13 cellular contexts compared by ENCODE assay signal in genomic region chr9:108443741-108444140, GRCh38.
DNase-seq lines count a peak whose midpoint lies in the region; ATAC-seq, FAIRE-seq and TF ChIP-seq lines count a peak whose summit lies in the region.
"Had no signal": no experiment of that assay in that cellular context is flagged by ENCODE, and none has a peak within 500 bp of the region (broad histone marks: within the 10 kb centered on the region; RNA-seq: fewer than 3 reads in every experiment).

No MANE protein-coding gene starts in this region.

- no peaks in the 10 kb centered on the region for H3K9me3 Mint-ChIP-seq in MCF 10A (ENCODE audit: unreplicated experiment)

- H3K79me2 ChIP-seq in keratinocyte (ENCODE audit: control insufficient read depth, insufficient read depth, low read length) = no peaks in the 10 kb centered on the region

- no peaks in the 10 kb centered on the region for H3K27me3 ChIP-seq in cardiac muscle cell
- no peaks in the 10 kb centered on the region for H3K27me3 ChIP-seq in keratinocyte (ENCODE audit: control insufficient read depth, extremely low read depth, insufficient read depth, low read length)
- no peaks in the 10 kb centered on the region for H3K27me3 ChIP-seq in uterus

- CTCF ChIA-PET in MCF 10A (lab: Yijun Ruan, JAX) = interaction anchor here (0.6 to 1.3 kb wide), 4 partner anchors 27 to 956 kb away, joined by 3 to 6 read pairs (median 3); no protein-coding TSS in a partner anchor

- TF ChIP-seq CTCF in cardiac muscle cell (IDR thresholded peaks at IDR 0.05; ENCODE audit: low read depth, low read length) (peak; percentile 21), MCF 10A (IDR thresholded peaks at IDR 0.05; ENCODE audit: unreplicated experiment) (no peak), keratinocyte (optimal IDR thresholded peaks at IDR 0.05 in 1 of 3, IDR thresholded peaks at IDR 0.05 in 1 of 3, conservative IDR thresholded peaks at IDR 0.05 in 1 of 3; ENCODE audit: extremely low read depth in 1 of 3, insufficient read depth in 2 of 3, low read length in 3 of 3) (peak in 2 of 3 experiments; percentile 8 to 17), uterus (IDR thresholded peaks at IDR 0.05) (no peak)

- peak overlapping the region; percentile 99 for H3K4me2 ChIP-seq in keratinocyte (ENCODE audit: control insufficient read depth, extremely low read depth, insufficient read depth, low read depth, low read length)

- peaks cover 50% of the 10 kb centered on the region for H3K4me1 Mint-ChIP-seq in MCF 10A (ENCODE audit: insufficient read depth, unreplicated experiment)

- BruUV-seq in MCF 10A (replicated peaks; lab: Mats Ljungman, UMichigan) = no TSS peak

- H3K9ac ChIP-seq in keratinocyte (ENCODE audit: control insufficient read depth, extremely low read depth, insufficient read depth, low read length) = peak overlapping the region; percentile 85

- no peaks in the 10 kb centered on the region for H3K9me1 ChIP-seq in keratinocyte (ENCODE audit: control insufficient read depth, extremely low read depth, insufficient read depth, low read length)

- POLR2A ChIA-PET in MCF 10A (lab: Yijun Ruan, JAX) = interaction anchor here (0.6 to 3.0 kb wide), 12 partner anchors 22 to 954 kb away, joined by 3 to 22 read pairs (median 6); partner anchors contain the start of gene KLF4

- H3K27ac Mint-ChIP-seq in MCF 10A (ENCODE audit: low read depth, unreplicated experiment) = peak overlapping the region; percentile 63

- H2AFZ ChIP-seq in keratinocyte (ENCODE audit: control insufficient read depth, low read length) = peak overlapping the region; percentile 31

- peak; percentile 55 for FAIRE-seq in keratinocyte (lab: Jason Lieb, UNC)
- FAIRE-seq: islet of Langerhans had no signal

- H3K36me3 Mint-ChIP-seq in MCF 10A (ENCODE audit: insufficient read depth, unreplicated experiment) = no peaks in the 10 kb centered on the region

- intact Hi-C loops in Right ventricle myocardium superior (cut with DNase I) = no loop called here
- intact Hi-C loops in MCF 10A (cut with micrococcal nuclease) = loop anchor here (1.0 kb wide), 2 partner anchors 30 to 119 kb away; no protein-coding TSS in a partner anchor
- intact Hi-C loops in uterus (cut with DNase I; ENCODE audit: low total_unique reads) = no loop called here

- H3K4me3 ChIP-seq in cardiac muscle cell = no peak overlapping the region
- peak overlapping the region; percentile 57 to 76 (median 70) for H3K4me3 ChIP-seq in keratinocyte (ENCODE audit: control insufficient read depth in 2 of 3, extremely low read depth in 1 of 3, insufficient read depth in 2 of 3, low read depth in 1 of 3, low read length in 3 of 3)
- peak overlapping the region in 1 of 2 donors; percentile 13 for H3K4me3 ChIP-seq in uterus

- no peaks in the 10 kb centered on the region for H3K27me3 Mint-ChIP-seq in MCF 10A (ENCODE audit: insufficient read depth, unreplicated experiment)

- H3K36me3 ChIP-seq in cardiac muscle cell (no peaks in the 10 kb centered on the region), keratinocyte (ENCODE audit: control insufficient read depth in 2 of 2, extremely low read depth in 1 of 2, insufficient read depth in 2 of 2, low read length in 2 of 2) (no peaks in the 10 kb centered on the region), uterus (no peaks in the 10 kb centered on the region)

- H3K27ac ChIP-seq in cardiac muscle cell (no peak overlapping the region), keratinocyte (ENCODE audit: control insufficient read depth, insufficient read depth, low read length) (peak overlapping the region; percentile 97), uterus (peak overlapping the region; percentile 49 to 58)

- H3K4me1 ChIP-seq in cardiac muscle cell (ENCODE audit: low read depth) (no peaks in the 10 kb centered on the region), keratinocyte (ENCODE audit: control insufficient read depth, extremely low read depth, insufficient read depth, low read length) (peaks cover 58% of the 10 kb centered on the region), uterus (peaks cover 0 to 3% of the 10 kb centered on the region in 2 donors)

- dilution Hi-C loops in keratinocyte (cut with MboI; ENCODE audit: extremely low pct_ligation_motif_present, low sequenced_read_pairs) = no loop called here

- ATAC-seq in Right ventricle myocardium superior (ENCODE audit: poor library complexity) (no peak), HG02938 (IDR thresholded peaks at IDR 0.05; ENCODE audit: unreplicated experiment) (no peak)

- DNase-seq in cardiac muscle cell (ENCODE audit: low read depth in 1 of 2, low spot score in 1 of 2) (peak in 1 of 2 donors; percentile 68), Right ventricle myocardium superior (no peak), MCF 10A (ENCODE audit: unreplicated experiment) (peak; percentile 26), keratinocyte (ENCODE audit: low read depth, low spot score) (peak; percentile 49), uterus (no peak), activated T-cell treated with anti-CD3 and anti-CD28 coated beads for 4 hours (no peak), NCI-H1092 treated with DMSO at 0.1 percent for 48 hours (lab: John Stamatoyannopoulos, UW) (no peak)
- DNase-seq: activated naive CD4-positive, alpha-beta T cell; AML-193; effector memory CD4-positive, alpha-beta T cell; NCI-H1694 had no signal

- H3K9me3 ChIP-seq in cardiac muscle cell (ENCODE audit: low read depth) (no peaks in the 10 kb centered on the region), keratinocyte (ENCODE audit: control insufficient read depth, low read depth, low read length) (no peaks in the 10 kb centered on the region), uterus (no peaks in the 10 kb centered on the region)

- no peak for TF ChIP-seq POLR2A in uterus (IDR thresholded peaks at IDR 0.05)

- peak overlapping the region; percentile 62 for H3K4me3 Mint-ChIP-seq in MCF 10A (ENCODE audit: unreplicated experiment)

- no peaks in the 10 kb centered on the region for H4K20me1 ChIP-seq in keratinocyte (ENCODE audit: control insufficient read depth, extremely low read depth, insufficient read depth, low read length)

Comparison
In these comparisons a context has a peak if more than half of its experiments do, and no peak if none do; other contexts are left out.
1. DNase-seq: peak in MCF 10A (single experiment) and keratinocyte (single experiment); none in Right ventricle myocardium superior (single experiment), uterus (0 of 2), activated T-cell treated with anti-CD3 and anti-CD28 coated beads for 4 hours (single experiment) and NCI-H1092 treated with DMSO at 0.1 percent for 48 hours (single experiment).
2. CTCF ChIP-seq: peak in cardiac muscle cell (single experiment) and keratinocyte (2 of 3); none in MCF 10A (single experiment) and uterus (0 of 4).